In the genomic region with DNA sequence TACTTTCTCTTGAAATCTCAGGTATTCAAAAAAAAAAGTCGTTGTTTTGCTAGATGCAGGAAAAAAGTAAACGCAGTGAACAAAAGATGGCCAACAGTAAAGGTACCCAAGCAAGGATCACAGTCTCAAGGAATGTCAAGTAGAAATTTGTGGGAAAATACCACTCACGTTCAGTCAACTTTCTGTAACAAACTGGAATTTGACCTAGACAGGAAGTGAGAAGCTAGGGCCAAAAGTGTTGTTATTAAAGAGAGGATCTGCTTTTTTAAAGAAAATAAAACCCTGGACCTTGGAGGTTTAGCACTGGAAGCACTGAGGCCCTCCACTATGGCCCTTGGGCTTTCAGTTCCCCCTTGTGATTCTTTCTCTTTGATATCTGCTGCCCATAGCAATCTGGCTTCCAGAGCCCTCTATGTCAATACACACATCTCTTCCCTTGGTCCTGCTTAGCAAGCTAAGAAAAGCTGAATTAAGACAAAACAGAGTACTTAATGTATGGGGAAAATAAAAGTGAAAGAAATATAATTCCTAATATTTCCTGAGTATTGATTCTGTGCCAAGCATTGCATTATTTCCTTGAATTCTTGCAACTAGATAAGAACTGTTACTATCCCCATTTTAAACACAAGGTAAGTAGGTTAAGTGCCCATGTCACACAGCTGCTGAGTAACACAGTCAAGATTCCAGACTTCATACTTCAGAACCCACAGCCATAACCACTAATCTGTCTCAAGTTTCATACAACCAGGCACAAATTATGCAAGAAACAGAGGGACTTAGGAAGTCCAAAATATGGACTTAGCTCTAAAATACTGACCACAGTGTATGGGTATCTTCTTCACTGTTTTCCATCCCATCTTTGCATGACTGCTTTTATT, we compare ENCODE assay signal across 1 cellular context.
TF ChIP-seq lines count a peak whose summit lies in the region.

No MANE protein-coding gene starts in this region.

TF ChIP-seq in GM23338, 12 proteins besides CTCF, POLR2A, EP300 and RAD21 (continued from another document):
- TF ChIP-seq, protein P1, sequence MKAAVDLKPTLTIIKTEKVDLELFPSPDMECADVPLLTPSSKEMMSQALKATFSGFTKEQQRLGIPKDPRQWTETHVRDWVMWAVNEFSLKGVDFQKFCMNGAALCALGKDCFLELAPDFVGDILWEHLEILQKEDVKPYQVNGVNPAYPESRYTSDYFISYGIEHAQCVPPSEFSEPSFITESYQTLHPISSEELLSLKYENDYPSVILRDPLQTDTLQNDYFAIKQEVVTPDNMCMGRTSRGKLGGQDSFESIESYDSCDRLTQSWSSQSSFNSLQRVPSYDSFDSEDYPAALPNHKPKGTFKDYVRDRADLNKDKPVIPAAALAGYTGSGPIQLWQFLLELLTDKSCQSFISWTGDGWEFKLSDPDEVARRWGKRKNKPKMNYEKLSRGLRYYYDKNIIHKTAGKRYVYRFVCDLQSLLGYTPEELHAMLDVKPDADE (IDR thresholded peaks at IDR 0.05), result no peak
